In genomic region chr20:6519556-6519955, GRCh38 we compare ENCODE assay signal across 20 cellular contexts.
DNase-seq lines count a peak whose midpoint lies in the region; ATAC-seq, FAIRE-seq and TF ChIP-seq lines count a peak whose summit lies in the region.
"Had no signal": no experiment of that assay in that cellular context is flagged by ENCODE, and none has a peak within 500 bp of the region (broad histone marks: within the 10 kb centered on the region; RNA-seq: fewer than 3 reads in every experiment).

No MANE protein-coding gene starts in this region.

- no peak overlapping the region for H3K27ac Mint-ChIP-seq in effector memory CD8-positive, alpha-beta T cell
- H3K27ac Mint-ChIP-seq in HFFc6, result no peak overlapping the region
- H3K27ac Mint-ChIP-seq: H9, nephron had no signal

- peak; percentile 87 for FAIRE-seq in RCC 7860 (lab: Jason Lieb, UNC)

- ATAC-seq in effector memory CD8-positive, alpha-beta T cell (replicated peaks), result no peak
- ATAC-seq: right cardiac atrium had no signal

- no peak overlapping the region for H3K27ac ChIP-seq in epithelial cell of prostate
- H3K27ac ChIP-seq: esophagus squamous epithelium, tibial nerve had no signal

- no peak overlapping the region for H3K4me3 Mint-ChIP-seq in effector memory CD8-positive, alpha-beta T cell
- no peak overlapping the region for H3K4me3 Mint-ChIP-seq in HFFc6
- H3K4me3 Mint-ChIP-seq: H9, nephron had no signal

- TF ChIP-seq CTCF in HFFc6 (IDR thresholded peaks at IDR 0.05), result no peak

- no peaks in the 10 kb centered on the region for H3K27me3 Mint-ChIP-seq in effector memory CD8-positive, alpha-beta T cell
- H3K27me3 Mint-ChIP-seq in HFFc6 (ENCODE audit: insufficient read depth), result no peaks in the 10 kb centered on the region

- H3K4me1 Mint-ChIP-seq in effector memory CD8-positive, alpha-beta T cell (ENCODE audit: low read depth in 2 of 2), result no peaks in the 10 kb centered on the region
- H3K4me1 Mint-ChIP-seq in HFFc6 (ENCODE audit: low read depth), result no peaks in the 10 kb centered on the region
- H3K4me1 Mint-ChIP-seq: H9, nephron had no signal

- peaks cover 1 to 14% of the 10 kb centered on the region in 2 donors for H3K9me3 Mint-ChIP-seq in effector memory CD8-positive, alpha-beta T cell
- peaks cover 40% of the 10 kb centered on the region for H3K9me3 Mint-ChIP-seq in HFFc6

- DNase-seq in DMS53 (lab: John Stamatoyannopoulos, UW), result peak; percentile 35
- DNase-seq in RCC 7860 (ENCODE audit: low spot score), result peak; percentile 75
- peak; percentile 18 for DNase-seq in epithelial cell of prostate (ENCODE audit: low read depth, low spot score)
- peak; percentile 19 for DNase-seq in pulmonary artery endothelial cell (ENCODE audit: low read depth, low spot score)
- no peak for DNase-seq in effector memory CD8-positive, alpha-beta T cell
- DNase-seq in HFFc6, result no peak
- DNase-seq in stimulated activated CD4-positive, alpha-beta T cell treated with anti-CD3 and anti-CD28 coated beads, Interleukin-12 subunit alpha, Interleukin-12 subunit beta, amount 100 ng/mL, for 4 hours, result no peak
- DNase-seq in NCI-H2029 treated with DMSO at 0.1 percent for 48 hours (lab: John Stamatoyannopoulos, UW), result no peak
- DNase-seq: activated CD4-positive, alpha-beta T cell treated with anti-CD3 and anti-CD28 coated beads, Interleukin-2, amount 50 U/mL, for 4 hours; activated T-cell treated with anti-CD3 and anti-CD28 coated beads, Interleukin-2, amount 50 U/mL, for 48 hours; AML-193; DMS 273 treated with DMSO at 0.1 percent for 48 hours; esophagus squamous epithelium; H9; NCI-H1417 treated with DMSO at 0.1 percent for 48 hours; right cardiac atrium; SK-N-SH; stimulated activated CD4-positive, alpha-beta T cell treated with anti-CD3 and anti-CD28 coated beads, Interleukin-4, amount 100 ng/mL, for 4 hours had no signal

- H3K36me3 Mint-ChIP-seq in effector memory CD8-positive, alpha-beta T cell (ENCODE audit: insufficient read depth), result no peaks in the 10 kb centered on the region
- H3K36me3 Mint-ChIP-seq in HFFc6 (ENCODE audit: low read depth), result no peaks in the 10 kb centered on the region

Comparison
In these comparisons a context has a peak if more than half of its experiments do, and no peak if none do; other contexts are left out.
1. DNase-seq: peak in DMS53 (single experiment), RCC 7860 (single experiment), epithelial cell of prostate (single experiment) and pulmonary artery endothelial cell (single experiment); none in effector memory CD8-positive, alpha-beta T cell (0 of 3), HFFc6 (single experiment), stimulated activated CD4-positive, alpha-beta T cell treated with anti-CD3 and anti-CD28 coated beads, Interleukin-12 subunit alpha, Interleukin-12 subunit beta, amount 100 ng/mL, for 4 hours (single experiment) and NCI-H2029 treated with DMSO at 0.1 percent for 48 hours (single experiment).